In the genomic region with DNA sequence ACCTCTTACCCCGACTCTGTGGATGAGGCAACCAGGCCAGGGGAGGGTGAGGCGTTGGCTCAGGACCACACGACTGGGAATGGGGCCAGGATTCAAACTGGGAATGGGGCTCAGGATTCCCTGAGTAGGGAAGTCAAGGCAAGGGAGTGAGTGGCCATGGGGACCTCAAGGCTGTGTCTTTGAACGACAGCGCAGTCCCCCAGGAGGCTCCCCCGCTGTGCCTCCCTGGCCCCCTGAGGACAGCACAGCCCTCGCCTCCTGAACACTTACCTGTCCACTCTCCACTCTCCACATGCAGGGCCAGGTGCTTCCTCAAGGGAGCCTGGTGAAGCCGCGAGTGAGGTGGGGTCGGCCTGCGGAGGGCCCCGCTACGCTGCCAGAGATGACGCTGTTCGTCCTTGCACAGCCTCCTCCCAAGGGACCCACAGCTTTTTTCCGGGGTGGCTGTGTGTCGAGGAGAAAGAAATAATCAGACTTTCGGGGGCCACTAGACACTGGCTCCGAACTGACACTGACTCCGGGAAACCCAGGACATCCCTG, we compare ENCODE assay signal across 26 cellular contexts. TPM values are rescaled to one million over a fixed set of nuclear protein-coding genes. Genes with fewer than 3 reads are reported as not detected.
DNase-seq lines count a peak whose midpoint lies in the region; ATAC-seq, FAIRE-seq and TF ChIP-seq lines count a peak whose summit lies in the region.
"Had no signal": no experiment of that assay in that cellular context is flagged by ENCODE, and none has a peak within 500 bp of the region (broad histone marks: within the 10 kb centered on the region; RNA-seq: fewer than 3 reads in every experiment).

No MANE protein-coding gene starts in this region.

- H3K27ac ChIP-seq in BLaER1 (no peak overlapping the region), body of pancreas (peak overlapping the region in 3 of 4 donors; percentile 86 to 91 (median 91)), kidney (ENCODE audit: low read depth in 2 of 2, low read length in 2 of 2) (no peak overlapping the region), sigmoid colon (no peak overlapping the region)
- H3K27ac ChIP-seq: 22Rv1, GM23248, HL-60 had no signal

- H3K36me3 ChIP-seq in BLaER1 (no peaks in the 10 kb centered on the region), body of pancreas (replicated peaks in 1 of 2; ENCODE audit: insufficient read depth in 1 of 2, low read depth in 2 of 2) (no peaks in the 10 kb centered on the region), kidney (ENCODE audit: control insufficient read depth in 1 of 2, insufficient read depth in 2 of 2, low read length in 2 of 2) (no peaks in the 10 kb centered on the region), sigmoid colon (no peaks in the 10 kb centered on the region)
- H3K36me3 ChIP-seq: BE2C, HAP-1 had no signal

- DNase-seq in DMS 273 (lab: John Stamatoyannopoulos, UW; ENCODE audit: unreplicated experiment) (peak; percentile 51), DMS 273 treated with DMSO at 0.1 percent for 48 hours (lab: John Stamatoyannopoulos, UW) (no peak), body of pancreas (no peak), kidney (peak; percentile 69), sigmoid colon (no peak), nucleus accumbens (lab: John Stamatoyannopoulos, UW) (no peak)
- no peak for DNase-seq in stimulated activated CD4-positive, alpha-beta T cell treated with anti-CD3 and anti-CD28 coated beads, Interleukin-2, amount 100 ng/mL, for 48 hours
- DNase-seq: BE2C; CD4-positive, CD25-positive, alpha-beta regulatory T cell; EL; GDM1; GM23248; MV-4-11; NCI-H1105; NCI-H1436 treated with DMSO at 0.1 percent for 48 hours; NCI-H2029; NCI-H446; NCI-H524 treated with DMSO at 0.1 percent for 48 hours; NCI-H82; RPMI8226; SHP77 had no signal

- TF ChIP-seq POLR2A in body of pancreas (IDR thresholded peaks at IDR 0.05) (no peak), sigmoid colon (IDR thresholded peaks at IDR 0.05) (no peak)

- H3K4me1 ChIP-seq in BLaER1, result peaks cover 22% of the 10 kb centered on the region
- H3K4me1 ChIP-seq in body of pancreas, result peaks cover 20% of the 10 kb centered on the region
- no peaks in the 10 kb centered on the region for H3K4me1 ChIP-seq in kidney (ENCODE audit: control insufficient read depth in 1 of 2, insufficient read depth in 1 of 2, low read depth in 1 of 2, low read length in 2 of 2)
- H3K4me1 ChIP-seq in sigmoid colon, result peaks cover 0 to 13% (median 11%) of the 10 kb centered on the region in 4 donors
- H3K4me1 ChIP-seq: BE2C, HAP-1 had no signal

- no peak for FAIRE-seq in kidney (lab: Jason Lieb, UNC)
- FAIRE-seq: GM12878 had no signal

- H3K9me3 ChIP-seq in BLaER1 (no peaks in the 10 kb centered on the region), body of pancreas (no peaks in the 10 kb centered on the region), kidney (ENCODE audit: control insufficient read depth in 1 of 2, low read length in 2 of 2) (no peaks in the 10 kb centered on the region), sigmoid colon (no peaks in the 10 kb centered on the region)
- H3K9me3 ChIP-seq: BE2C, HAP-1 had no signal

- H3K27me3 ChIP-seq in BLaER1 (peaks cover 84% of the 10 kb centered on the region), body of pancreas (no peaks in the 10 kb centered on the region), sigmoid colon (peaks cover 0 to 15% (median 3%) of the 10 kb centered on the region in 3 donors)

- TF ChIP-seq EP300 in sigmoid colon (IDR thresholded peaks at IDR 0.05), result no peak

- intact Hi-C loops in body of pancreas (cut with DNase I) (no loop called here), kidney (cut with DNase I) (no loop called here), sigmoid colon (cut with DNase I) (no loop called here)

- no peak for ATAC-seq in body of pancreas
- ATAC-seq: GM12878 had no signal

- TF ChIP-seq CTCF in body of pancreas (IDR thresholded peaks at IDR 0.05), result no peak
- no peak for TF ChIP-seq CTCF in kidney (IDR thresholded peaks at IDR 0.05; ENCODE audit: borderline replicate concordance, extremely low read depth, insufficient read depth)
- TF ChIP-seq CTCF in sigmoid colon (IDR thresholded peaks at IDR 0.05), result no peak

- peak overlapping the region; percentile 27 for H3K4me2 ChIP-seq in BLaER1

- peaks cover 2% of the 10 kb centered on the region; the same call in 1 of the 2 replicates for H4K20me1 ChIP-seq in BLaER1

- H3K9ac ChIP-seq in BLaER1, result no peak overlapping the region
- no peak overlapping the region for H3K9ac ChIP-seq in kidney (ENCODE audit: low read length in 2 of 2)
- H3K9ac ChIP-seq: GM23248 had no signal

- WGBS in body of pancreas, 2 donors, result 59 to 73% methylated on average over 11 to 20 of the region's 20 CpGs
- WGBS in sigmoid colon, 2 donors, result 89 to 91% methylated on average over 20 of the region's 20 CpGs

- H3K4me3 ChIP-seq in BLaER1 (no peak overlapping the region), body of pancreas (no peak overlapping the region), kidney (ENCODE audit: low read length in 2 of 2) (no peak overlapping the region), sigmoid colon (no peak overlapping the region)
- H3K4me3 ChIP-seq: GM12878, GM23248, HAP-1 had no signal

RNA-seq across cellular contexts. Expression of a gene that starts 6.9 kb away (rescaled TPM):
- 1 to 10 TPM in 1 of 2 donors, under 1 TPM in 1; 0.99 to 1.0 TPM for total RNA-seq in body of pancreas
- 1.6 TPM for total RNA-seq in kidney
- 0.09 TPM for polyA plus RNA-seq in kidney (ENCODE audit: insufficient read depth, low read depth, low replicate concordance)
- 1 to 10 TPM in 1 of 4 donors, under 1 TPM in 3; 0.33 to 1.7 (median 0.52) TPM for total RNA-seq in sigmoid colon
- polyA plus RNA-seq in sigmoid colon, result under 1 TPM; under 0.01 to 0.61 (median under 0.01) TPM

Comparison
In these comparisons a context has a peak if more than half of its experiments do, and no peak if none do; other contexts are left out.
1. DNase-seq: peak in DMS 273 (single experiment) and kidney (single experiment); none in DMS 273 treated with DMSO at 0.1 percent for 48 hours (single experiment), body of pancreas (0 of 4), stimulated activated CD4-positive, alpha-beta T cell treated with anti-CD3 and anti-CD28 coated beads, Interleukin-2, amount 100 ng/mL, for 48 hours (0 of 2), sigmoid colon (single experiment) and nucleus accumbens (0 of 56).
2. H3K27ac ChIP-seq: peak in body of pancreas (3 of 4); none in BLaER1 (single experiment), kidney (0 of 2) and sigmoid colon (0 of 4).